ENCODE assay signal across 1 cellular context in the genomic region with DNA sequence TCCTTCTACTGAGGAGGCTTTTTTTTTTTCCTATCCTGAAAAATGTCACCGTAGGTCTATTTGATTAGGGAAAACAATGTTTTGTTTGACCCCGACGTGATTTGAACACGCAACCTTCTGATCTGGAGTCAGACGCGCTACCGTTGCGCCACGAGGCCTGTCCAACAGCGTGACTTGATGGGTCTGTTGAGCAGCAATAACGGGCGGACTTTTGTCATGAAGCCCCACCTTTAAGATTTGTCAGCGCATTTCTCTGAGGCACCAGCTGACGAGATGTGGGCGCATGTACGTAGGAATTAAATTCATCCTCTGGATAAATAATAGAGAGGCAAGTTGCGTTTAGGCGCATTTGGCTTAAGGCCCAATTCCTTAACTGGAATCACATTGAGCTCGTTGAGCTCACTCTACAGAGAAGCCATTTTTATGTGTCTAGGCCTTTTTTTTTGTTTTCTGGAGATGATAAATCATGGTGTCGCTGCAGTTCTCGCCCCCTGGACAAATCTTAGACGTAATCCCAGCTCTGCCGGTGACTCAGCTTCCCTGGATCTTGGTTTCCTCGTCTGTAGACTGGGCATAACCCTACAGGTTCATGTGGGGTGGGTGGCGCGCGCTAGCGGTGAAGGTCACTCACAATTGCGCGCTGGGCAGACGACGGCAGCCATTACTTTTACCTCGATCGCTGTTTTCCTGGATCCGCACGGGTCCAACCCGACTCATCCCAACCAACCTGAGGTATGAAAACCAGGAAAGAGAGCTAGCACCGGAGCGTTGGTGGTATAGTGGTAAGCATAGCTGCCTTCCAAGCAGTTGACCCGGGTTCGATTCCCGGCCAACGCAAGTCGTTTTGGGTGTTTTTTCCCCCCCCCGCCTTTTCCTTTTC.
A peak's percentile ranks its signal among the peaks of the same experiment; 100 is the strongest.
TF ChIP-seq lines count a peak whose summit lies in the region.

No MANE protein-coding gene starts in this region.

TF ChIP-seq in K562, 482 proteins besides CTCF, POLR2A, EP300 and RAD21 (continued from another document and continues in another):
- TF ChIP-seq, protein P1, sequence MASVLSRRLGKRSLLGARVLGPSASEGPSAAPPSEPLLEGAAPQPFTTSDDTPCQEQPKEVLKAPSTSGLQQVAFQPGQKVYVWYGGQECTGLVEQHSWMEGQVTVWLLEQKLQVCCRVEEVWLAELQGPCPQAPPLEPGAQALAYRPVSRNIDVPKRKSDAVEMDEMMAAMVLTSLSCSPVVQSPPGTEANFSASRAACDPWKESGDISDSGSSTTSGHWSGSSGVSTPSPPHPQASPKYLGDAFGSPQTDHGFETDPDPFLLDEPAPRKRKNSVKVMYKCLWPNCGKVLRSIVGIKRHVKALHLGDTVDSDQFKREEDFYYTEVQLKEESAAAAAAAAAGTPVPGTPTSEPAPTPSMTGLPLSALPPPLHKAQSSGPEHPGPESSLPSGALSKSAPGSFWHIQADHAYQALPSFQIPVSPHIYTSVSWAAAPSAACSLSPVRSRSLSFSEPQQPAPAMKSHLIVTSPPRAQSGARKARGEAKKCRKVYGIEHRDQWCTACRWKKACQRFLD (CRISPR knock-in tag; IDR thresholded peaks at IDR 0.05), result peak; percentile 53; the same call in 1 of the 2 replicates
- peak; percentile 61; the same call in 1 of the 2 replicates for TF ChIP-seq RB1 (IDR thresholded peaks at IDR 0.05; ENCODE audit: low read depth)
- TF ChIP-seq, protein P2, sequence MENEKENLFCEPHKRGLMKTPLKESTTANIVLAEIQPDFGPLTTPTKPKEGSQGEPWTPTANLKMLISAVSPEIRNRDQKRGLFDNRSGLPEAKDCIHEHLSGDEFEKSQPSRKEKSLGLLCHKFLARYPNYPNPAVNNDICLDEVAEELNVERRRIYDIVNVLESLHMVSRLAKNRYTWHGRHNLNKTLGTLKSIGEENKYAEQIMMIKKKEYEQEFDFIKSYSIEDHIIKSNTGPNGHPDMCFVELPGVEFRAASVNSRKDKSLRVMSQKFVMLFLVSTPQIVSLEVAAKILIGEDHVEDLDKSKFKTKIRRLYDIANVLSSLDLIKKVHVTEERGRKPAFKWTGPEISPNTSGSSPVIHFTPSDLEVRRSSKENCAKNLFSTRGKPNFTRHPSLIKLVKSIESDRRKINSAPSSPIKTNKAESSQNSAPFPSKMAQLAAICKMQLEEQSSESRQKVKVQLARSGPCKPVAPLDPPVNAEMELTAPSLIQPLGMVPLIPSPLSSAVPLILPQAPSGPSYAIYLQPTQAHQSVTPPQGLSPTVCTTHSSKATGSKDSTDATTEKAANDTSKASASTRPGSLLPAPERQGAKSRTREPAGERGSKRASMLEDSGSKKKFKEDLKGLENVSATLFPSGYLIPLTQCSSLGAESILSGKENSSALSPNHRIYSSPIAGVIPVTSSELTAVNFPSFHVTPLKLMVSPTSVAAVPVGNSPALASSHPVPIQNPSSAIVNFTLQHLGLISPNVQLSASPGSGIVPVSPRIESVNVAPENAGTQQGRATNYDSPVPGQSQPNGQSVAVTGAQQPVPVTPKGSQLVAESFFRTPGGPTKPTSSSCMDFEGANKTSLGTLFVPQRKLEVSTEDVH (IDR thresholded peaks at IDR 0.05; ENCODE audit: low read depth, partially characterized antibody), result peak; percentile 56
- peak; percentile 72; the same call in 1 of the 2 replicates for TF ChIP-seq ZC3H8 (IDR thresholded peaks at IDR 0.05)
- TF ChIP-seq TOE1 (IDR thresholded peaks at IDR 0.05; ENCODE audit: borderline replicate concordance), result 0 out of 2 replicates have a peak, but pooled peaks have one; percentile 12
- TF ChIP-seq TOE1 (CRISPR knock-in tag; IDR thresholded peaks at IDR 0.05; ENCODE audit: borderline replicate concordance, low read depth), result no peak
- TF ChIP-seq, protein P3, sequence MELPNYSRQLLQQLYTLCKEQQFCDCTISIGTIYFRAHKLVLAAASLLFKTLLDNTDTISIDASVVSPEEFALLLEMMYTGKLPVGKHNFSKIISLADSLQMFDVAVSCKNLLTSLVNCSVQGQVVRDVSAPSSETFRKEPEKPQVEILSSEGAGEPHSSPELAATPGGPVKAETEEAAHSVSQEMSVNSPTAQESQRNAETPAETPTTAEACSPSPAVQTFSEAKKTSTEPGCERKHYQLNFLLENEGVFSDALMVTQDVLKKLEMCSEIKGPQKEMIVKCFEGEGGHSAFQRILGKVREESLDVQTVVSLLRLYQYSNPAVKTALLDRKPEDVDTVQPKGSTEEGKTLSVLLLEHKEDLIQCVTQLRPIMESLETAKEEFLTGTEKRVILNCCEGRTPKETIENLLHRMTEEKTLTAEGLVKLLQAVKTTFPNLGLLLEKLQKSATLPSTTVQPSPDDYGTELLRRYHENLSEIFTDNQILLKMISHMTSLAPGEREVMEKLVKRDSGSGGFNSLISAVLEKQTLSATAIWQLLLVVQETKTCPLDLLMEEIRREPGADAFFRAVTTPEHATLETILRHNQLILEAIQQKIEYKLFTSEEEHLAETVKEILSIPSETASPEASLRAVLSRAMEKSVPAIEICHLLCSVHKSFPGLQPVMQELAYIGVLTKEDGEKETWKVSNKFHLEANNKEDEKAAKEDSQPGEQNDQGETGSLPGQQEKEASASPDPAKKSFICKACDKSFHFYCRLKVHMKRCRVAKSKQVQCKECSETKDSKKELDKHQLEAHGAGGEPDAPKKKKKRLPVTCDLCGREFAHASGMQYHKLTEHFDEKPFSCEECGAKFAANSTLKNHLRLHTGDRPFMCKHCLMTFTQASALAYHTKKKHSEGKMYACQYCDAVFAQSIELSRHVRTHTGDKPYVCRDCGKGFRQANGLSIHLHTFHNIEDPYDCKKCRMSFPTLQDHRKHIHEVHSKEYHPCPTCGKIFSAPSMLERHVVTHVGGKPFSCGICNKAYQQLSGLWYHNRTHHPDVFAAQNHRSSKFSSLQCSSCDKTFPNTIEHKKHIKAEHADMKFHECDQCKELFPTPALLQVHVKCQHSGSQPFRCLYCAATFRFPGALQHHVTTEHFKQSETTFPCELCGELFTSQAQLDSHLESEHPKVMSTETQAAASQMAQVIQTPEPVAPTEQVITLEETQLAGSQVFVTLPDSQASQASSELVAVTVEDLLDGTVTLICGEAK (IDR thresholded peaks at IDR 0.05), result peak; percentile 82
- TF ChIP-seq, protein P3 (CRISPR knock-in tag; IDR thresholded peaks at IDR 0.05), result no peak
- TF ChIP-seq, protein P4, sequence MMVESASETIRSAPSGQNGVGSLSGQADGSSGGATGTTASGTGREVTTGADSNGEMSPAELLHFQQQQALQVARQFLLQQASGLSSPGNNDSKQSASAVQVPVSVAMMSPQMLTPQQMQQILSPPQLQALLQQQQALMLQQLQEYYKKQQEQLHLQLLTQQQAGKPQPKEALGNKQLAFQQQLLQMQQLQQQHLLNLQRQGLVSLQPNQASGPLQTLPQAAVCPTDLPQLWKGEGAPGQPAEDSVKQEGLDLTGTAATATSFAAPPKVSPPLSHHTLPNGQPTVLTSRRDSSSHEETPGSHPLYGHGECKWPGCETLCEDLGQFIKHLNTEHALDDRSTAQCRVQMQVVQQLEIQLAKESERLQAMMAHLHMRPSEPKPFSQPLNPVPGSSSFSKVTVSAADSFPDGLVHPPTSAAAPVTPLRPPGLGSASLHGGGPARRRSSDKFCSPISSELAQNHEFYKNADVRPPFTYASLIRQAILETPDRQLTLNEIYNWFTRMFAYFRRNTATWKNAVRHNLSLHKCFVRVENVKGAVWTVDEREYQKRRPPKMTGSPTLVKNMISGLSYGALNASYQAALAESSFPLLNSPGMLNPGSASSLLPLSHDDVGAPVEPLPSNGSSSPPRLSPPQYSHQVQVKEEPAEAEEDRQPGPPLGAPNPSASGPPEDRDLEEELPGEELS (CRISPR knock-in tag; IDR thresholded peaks at IDR 0.05; ENCODE audit: borderline replicate concordance), result no peak
- TF ChIP-seq NFRKB (IDR thresholded peaks at IDR 0.05; ENCODE audit: low read depth), result peak; percentile 80
- TF ChIP-seq MIER1 (IDR thresholded peaks at IDR 0.05; ENCODE audit: low read depth), result no peak
- TF ChIP-seq ADNP (tag; IDR thresholded peaks at IDR 0.05), result peak; percentile 97
- TF ChIP-seq, protein P5, sequence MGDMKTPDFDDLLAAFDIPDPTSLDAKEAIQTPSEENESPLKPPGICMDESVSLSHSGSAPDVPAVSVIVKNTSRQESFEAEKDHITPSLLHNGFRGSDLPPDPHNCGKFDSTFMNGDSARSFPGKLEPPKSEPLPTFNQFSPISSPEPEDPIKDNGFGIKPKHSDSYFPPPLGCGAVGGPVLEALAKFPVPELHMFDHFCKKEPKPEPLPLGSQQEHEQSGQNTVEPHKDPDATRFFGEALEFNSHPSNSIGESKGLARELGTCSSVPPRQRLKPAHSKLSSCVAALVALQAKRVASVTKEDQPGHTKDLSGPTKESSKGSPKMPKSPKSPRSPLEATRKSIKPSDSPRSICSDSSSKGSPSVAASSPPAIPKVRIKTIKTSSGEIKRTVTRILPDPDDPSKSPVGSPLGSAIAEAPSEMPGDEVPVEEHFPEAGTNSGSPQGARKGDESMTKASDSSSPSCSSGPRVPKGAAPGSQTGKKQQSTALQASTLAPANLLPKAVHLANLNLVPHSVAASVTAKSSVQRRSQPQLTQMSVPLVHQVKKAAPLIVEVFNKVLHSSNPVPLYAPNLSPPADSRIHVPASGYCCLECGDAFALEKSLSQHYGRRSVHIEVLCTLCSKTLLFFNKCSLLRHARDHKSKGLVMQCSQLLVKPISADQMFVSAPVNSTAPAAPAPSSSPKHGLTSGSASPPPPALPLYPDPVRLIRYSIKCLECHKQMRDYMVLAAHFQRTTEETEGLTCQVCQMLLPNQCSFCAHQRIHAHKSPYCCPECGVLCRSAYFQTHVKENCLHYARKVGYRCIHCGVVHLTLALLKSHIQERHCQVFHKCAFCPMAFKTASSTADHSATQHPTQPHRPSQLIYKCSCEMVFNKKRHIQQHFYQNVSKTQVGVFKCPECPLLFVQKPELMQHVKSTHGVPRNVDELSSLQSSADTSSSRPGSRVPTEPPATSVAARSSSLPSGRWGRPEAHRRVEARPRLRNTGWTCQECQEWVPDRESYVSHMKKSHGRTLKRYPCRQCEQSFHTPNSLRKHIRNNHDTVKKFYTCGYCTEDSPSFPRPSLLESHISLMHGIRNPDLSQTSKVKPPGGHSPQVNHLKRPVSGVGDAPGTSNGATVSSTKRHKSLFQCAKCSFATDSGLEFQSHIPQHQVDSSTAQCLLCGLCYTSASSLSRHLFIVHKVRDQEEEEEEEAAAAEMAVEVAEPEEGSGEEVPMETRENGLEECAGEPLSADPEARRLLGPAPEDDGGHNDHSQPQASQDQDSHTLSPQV (IDR thresholded peaks at IDR 0.05), result peak; percentile 27
- TF ChIP-seq SETDB1 (IDR thresholded peaks at IDR 0.05; ENCODE audit: low read length), result no peak
- TF ChIP-seq ZNF212 (CRISPR knock-in tag; IDR thresholded peaks at IDR 0.05), result no peak
- peak; percentile 84 for TF ChIP-seq ZNF384 (IDR thresholded peaks at IDR 0.05; ENCODE audit: low read depth, low read length)
- 0 out of 2 replicates have a peak, but pooled peaks have one; percentile 15 for TF ChIP-seq ZBED1 (IDR thresholded peaks at IDR 0.05)
- TF ChIP-seq JUND (IDR thresholded peaks at IDR 0.05; ENCODE audit: borderline replicate concordance, low read depth, low read length), result peak; percentile 74
- TF ChIP-seq JUND (tag; IDR thresholded peaks at IDR 0.05; ENCODE audit: borderline replicate concordance, low read depth, low read length), result no peak; the same call in 2 of the 3 replicates
- no peak for TF ChIP-seq TCF7 (IDR thresholded peaks at IDR 0.05; ENCODE audit: borderline replicate concordance)
- TF ChIP-seq ZSCAN29 (IDR thresholded peaks at IDR 0.05), result peak; percentile 72; the same call in 1 of the 2 replicates
- TF ChIP-seq BCOR (IDR thresholded peaks at IDR 0.05), result peak; percentile 54; the same call in 1 of the 2 replicates
- TF ChIP-seq C11orf30 (IDR thresholded peaks at IDR 0.05; ENCODE audit: low read depth), result peak; percentile 44; the same call in 1 of the 2 replicates
- TF ChIP-seq EP400 (IDR thresholded peaks at IDR 0.05), result peak; percentile 40
- TF ChIP-seq ZNF436 (CRISPR knock-in tag; IDR thresholded peaks at IDR 0.05), result no peak
- TF ChIP-seq SIN3A (IDR thresholded peaks at IDR 0.05; ENCODE audit: borderline replicate concordance in 2 of 2, control insufficient read depth in 1 of 2, low read depth in 2 of 2, low read length in 2 of 2), result 0 out of 4 replicates have a peak, but pooled peaks of 1 of the 2 experiments have one; percentile 16
- TF ChIP-seq NBN (IDR thresholded peaks at IDR 0.05; ENCODE audit: low read depth), result peak; percentile 57; the same call in 1 of the 2 replicates
- TF ChIP-seq CEBPG (CRISPR knock-in tag; IDR thresholded peaks at IDR 0.05), result peak; percentile 41; the same call in 1 of the 2 replicates
- peak; percentile 54 to 55; a peak in 3 of 4 replicates for TF ChIP-seq CEBPG (tag; conservative IDR thresholded peaks at IDR 0.05 in 1 of 2, IDR thresholded peaks at IDR 0.05 in 1 of 2)
- no peak for TF ChIP-seq KLF6 (CRISPR knock-in tag; IDR thresholded peaks at IDR 0.05; ENCODE audit: borderline replicate concordance)
- TF ChIP-seq HNRNPLL (IDR thresholded peaks at IDR 0.05; ENCODE audit: low read depth, low read length, poor library complexity, severe bottlenecking), result peak; percentile 43
- TF ChIP-seq, protein P6, sequence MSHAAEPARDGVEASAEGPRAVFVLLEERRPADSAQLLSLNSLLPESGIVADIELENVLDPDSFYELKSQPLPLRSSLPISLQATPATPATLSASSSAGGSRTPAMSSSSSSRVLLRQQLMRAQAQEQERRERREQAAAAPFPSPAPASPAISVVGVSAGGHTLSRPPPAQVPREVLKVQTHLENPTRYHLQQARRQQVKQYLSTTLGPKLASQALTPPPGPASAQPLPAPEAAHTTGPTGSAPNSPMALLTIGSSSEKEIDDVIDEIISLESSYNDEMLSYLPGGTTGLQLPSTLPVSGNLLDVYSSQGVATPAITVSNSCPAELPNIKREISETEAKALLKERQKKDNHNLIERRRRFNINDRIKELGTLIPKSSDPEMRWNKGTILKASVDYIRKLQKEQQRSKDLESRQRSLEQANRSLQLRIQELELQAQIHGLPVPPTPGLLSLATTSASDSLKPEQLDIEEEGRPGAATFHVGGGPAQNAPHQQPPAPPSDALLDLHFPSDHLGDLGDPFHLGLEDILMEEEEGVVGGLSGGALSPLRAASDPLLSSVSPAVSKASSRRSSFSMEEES (CRISPR knock-in tag; IDR thresholded peaks at IDR 0.05), result no peak
